1 cellular context compared by ENCODE assay signal in genomic region chr11:77819921-77820564, GRCh38.
TF ChIP-seq lines count a peak whose summit lies in the region.

No MANE protein-coding gene starts in this region.

TF ChIP-seq in HEK293, 187 proteins besides CTCF, POLR2A, EP300 and RAD21 (continued from another document and continues in another):
- TF ChIP-seq ZSCAN4 (tag by site-specific recombination; IDR thresholded peaks at IDR 0.05), result no peak
- TF ChIP-seq ZBTB11 (tag by site-specific recombination; conservative IDR thresholded peaks at IDR 0.05; ENCODE audit: low read depth), result no peak
- no peak for TF ChIP-seq ZNF350 (tag by site-specific recombination; IDR thresholded peaks at IDR 0.05)
- no peak for TF ChIP-seq ZNF654 (tag by site-specific recombination; IDR thresholded peaks at IDR 0.05; ENCODE audit: low read depth)
- TF ChIP-seq ZNF362 (tag by site-specific recombination; IDR thresholded peaks at IDR 0.05), result no peak
- no peak for TF ChIP-seq FEZF1 (tag by site-specific recombination; IDR thresholded peaks at IDR 0.05)
- TF ChIP-seq, protein P1, sequence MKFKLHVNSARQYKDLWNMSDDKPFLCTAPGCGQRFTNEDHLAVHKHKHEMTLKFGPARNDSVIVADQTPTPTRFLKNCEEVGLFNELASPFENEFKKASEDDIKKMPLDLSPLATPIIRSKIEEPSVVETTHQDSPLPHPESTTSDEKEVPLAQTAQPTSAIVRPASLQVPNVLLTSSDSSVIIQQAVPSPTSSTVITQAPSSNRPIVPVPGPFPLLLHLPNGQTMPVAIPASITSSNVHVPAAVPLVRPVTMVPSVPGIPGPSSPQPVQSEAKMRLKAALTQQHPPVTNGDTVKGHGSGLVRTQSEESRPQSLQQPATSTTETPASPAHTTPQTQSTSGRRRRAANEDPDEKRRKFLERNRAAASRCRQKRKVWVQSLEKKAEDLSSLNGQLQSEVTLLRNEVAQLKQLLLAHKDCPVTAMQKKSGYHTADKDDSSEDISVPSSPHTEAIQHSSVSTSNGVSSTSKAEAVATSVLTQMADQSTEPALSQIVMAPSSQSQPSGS (tag by site-specific recombination; IDR thresholded peaks at IDR 0.05; ENCODE audit: low read depth), result no peak
- no peak for TF ChIP-seq ZNF501 (tag by site-specific recombination; IDR thresholded peaks at IDR 0.05)
- no peak for TF ChIP-seq ZNF211 (tag by site-specific recombination; IDR thresholded peaks at IDR 0.05; ENCODE audit: low read depth)
- TF ChIP-seq ZNF394 (tag by site-specific recombination; IDR thresholded peaks at IDR 0.05; ENCODE audit: borderline replicate concordance), result no peak
- no peak for TF ChIP-seq ZNF121 (tag by site-specific recombination; IDR thresholded peaks at IDR 0.05)
- no peak for TF ChIP-seq ZNF391 (tag by site-specific recombination; IDR thresholded peaks at IDR 0.05; ENCODE audit: borderline replicate concordance, low read depth)
- TF ChIP-seq, protein P2, sequence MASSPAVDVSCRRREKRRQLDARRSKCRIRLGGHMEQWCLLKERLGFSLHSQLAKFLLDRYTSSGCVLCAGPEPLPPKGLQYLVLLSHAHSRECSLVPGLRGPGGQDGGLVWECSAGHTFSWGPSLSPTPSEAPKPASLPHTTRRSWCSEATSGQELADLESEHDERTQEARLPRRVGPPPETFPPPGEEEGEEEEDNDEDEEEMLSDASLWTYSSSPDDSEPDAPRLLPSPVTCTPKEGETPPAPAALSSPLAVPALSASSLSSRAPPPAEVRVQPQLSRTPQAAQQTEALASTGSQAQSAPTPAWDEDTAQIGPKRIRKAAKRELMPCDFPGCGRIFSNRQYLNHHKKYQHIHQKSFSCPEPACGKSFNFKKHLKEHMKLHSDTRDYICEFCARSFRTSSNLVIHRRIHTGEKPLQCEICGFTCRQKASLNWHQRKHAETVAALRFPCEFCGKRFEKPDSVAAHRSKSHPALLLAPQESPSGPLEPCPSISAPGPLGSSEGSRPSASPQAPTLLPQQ (tag by site-specific recombination; IDR thresholded peaks at IDR 0.05), result no peak
- TF ChIP-seq, protein P3, sequence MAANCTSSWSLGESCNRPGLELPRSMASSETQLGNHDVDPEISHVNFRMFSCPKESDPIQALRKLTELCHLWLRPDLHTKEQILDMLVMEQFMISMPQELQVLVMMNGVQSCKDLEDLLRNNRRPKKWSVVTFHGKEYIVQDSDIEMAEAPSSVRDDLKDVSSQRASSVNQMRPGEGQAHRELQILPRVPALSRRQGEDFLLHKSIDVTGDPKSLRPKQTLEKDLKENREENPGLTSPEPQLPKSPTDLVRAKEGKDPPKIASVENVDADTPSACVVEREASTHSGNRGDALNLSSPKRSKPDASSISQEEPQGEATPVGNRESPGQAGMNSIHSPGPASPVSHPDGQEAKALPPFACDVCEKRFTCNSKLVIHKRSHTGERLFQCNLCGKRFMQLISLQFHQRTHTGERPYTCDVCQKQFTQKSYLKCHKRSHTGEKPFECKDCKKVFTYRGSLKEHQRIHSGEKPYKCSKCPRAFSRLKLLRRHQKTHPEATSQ (tag by site-specific recombination; IDR thresholded peaks at IDR 0.05), result no peak
- TF ChIP-seq ZNF239 (tag by site-specific recombination; IDR thresholded peaks at IDR 0.05), result no peak
- TF ChIP-seq ZIC2 (tag by site-specific recombination; IDR thresholded peaks at IDR 0.05), result no peak
- no peak for TF ChIP-seq ZNF544 (tag by site-specific recombination; IDR thresholded peaks at IDR 0.05)
- no peak for TF ChIP-seq SALL2 (tag by site-specific recombination; IDR thresholded peaks at IDR 0.05; ENCODE audit: borderline replicate concordance)
- TF ChIP-seq ZNF549 (tag by site-specific recombination; IDR thresholded peaks at IDR 0.05), result no peak
- TF ChIP-seq ZNF514 (tag by site-specific recombination; IDR thresholded peaks at IDR 0.05), result no peak
- TF ChIP-seq ZNF555 (tag by site-specific recombination; conservative IDR thresholded peaks at IDR 0.05), result no peak
- no peak for TF ChIP-seq ZBTB44 (tag by site-specific recombination; IDR thresholded peaks at IDR 0.05)
- TF ChIP-seq ZFHX2 (tag by site-specific recombination; conservative IDR thresholded peaks at IDR 0.05), result peak; percentile 68
- TF ChIP-seq ZNF596 (tag by site-specific recombination; IDR thresholded peaks at IDR 0.05), result no peak
- no peak for TF ChIP-seq GLI4 (tag by site-specific recombination; IDR thresholded peaks at IDR 0.05)
- TF ChIP-seq HOXD13 (CRISPR knock-in tag; IDR thresholded peaks at IDR 0.05; ENCODE audit: borderline replicate concordance), result no peak
- no peak for TF ChIP-seq SCRT1 (tag by site-specific recombination; IDR thresholded peaks at IDR 0.05; ENCODE audit: borderline replicate concordance)
- no peak for TF ChIP-seq ZSCAN30 (tag by site-specific recombination; IDR thresholded peaks at IDR 0.05)
- no peak for TF ChIP-seq ZNF473 (tag by site-specific recombination; IDR thresholded peaks at IDR 0.05)
- TF ChIP-seq ZFP69B (tag by site-specific recombination; IDR thresholded peaks at IDR 0.05), result no peak
- no peak for TF ChIP-seq ZNF707 (tag by site-specific recombination; IDR thresholded peaks at IDR 0.05)
- TF ChIP-seq ZXDB (tag by site-specific recombination; IDR thresholded peaks at IDR 0.05), result no peak
- TF ChIP-seq ZNF202 (tag by site-specific recombination; IDR thresholded peaks at IDR 0.05; ENCODE audit: borderline replicate concordance), result no peak
- TF ChIP-seq ZNF132 (tag by site-specific recombination; IDR thresholded peaks at IDR 0.05; ENCODE audit: borderline replicate concordance), result no peak
- TF ChIP-seq ZNF585B (tag by site-specific recombination; IDR thresholded peaks at IDR 0.05), result no peak
- TF ChIP-seq GLIS2 (tag by site-specific recombination; IDR thresholded peaks at IDR 0.05), result peak; percentile 93
- TF ChIP-seq ZBTB1 (tag by site-specific recombination; IDR thresholded peaks at IDR 0.05), result no peak
- no peak for TF ChIP-seq GLI2 (tag by site-specific recombination; IDR thresholded peaks at IDR 0.05; ENCODE audit: borderline replicate concordance, low read depth)
- TF ChIP-seq, protein P4, sequence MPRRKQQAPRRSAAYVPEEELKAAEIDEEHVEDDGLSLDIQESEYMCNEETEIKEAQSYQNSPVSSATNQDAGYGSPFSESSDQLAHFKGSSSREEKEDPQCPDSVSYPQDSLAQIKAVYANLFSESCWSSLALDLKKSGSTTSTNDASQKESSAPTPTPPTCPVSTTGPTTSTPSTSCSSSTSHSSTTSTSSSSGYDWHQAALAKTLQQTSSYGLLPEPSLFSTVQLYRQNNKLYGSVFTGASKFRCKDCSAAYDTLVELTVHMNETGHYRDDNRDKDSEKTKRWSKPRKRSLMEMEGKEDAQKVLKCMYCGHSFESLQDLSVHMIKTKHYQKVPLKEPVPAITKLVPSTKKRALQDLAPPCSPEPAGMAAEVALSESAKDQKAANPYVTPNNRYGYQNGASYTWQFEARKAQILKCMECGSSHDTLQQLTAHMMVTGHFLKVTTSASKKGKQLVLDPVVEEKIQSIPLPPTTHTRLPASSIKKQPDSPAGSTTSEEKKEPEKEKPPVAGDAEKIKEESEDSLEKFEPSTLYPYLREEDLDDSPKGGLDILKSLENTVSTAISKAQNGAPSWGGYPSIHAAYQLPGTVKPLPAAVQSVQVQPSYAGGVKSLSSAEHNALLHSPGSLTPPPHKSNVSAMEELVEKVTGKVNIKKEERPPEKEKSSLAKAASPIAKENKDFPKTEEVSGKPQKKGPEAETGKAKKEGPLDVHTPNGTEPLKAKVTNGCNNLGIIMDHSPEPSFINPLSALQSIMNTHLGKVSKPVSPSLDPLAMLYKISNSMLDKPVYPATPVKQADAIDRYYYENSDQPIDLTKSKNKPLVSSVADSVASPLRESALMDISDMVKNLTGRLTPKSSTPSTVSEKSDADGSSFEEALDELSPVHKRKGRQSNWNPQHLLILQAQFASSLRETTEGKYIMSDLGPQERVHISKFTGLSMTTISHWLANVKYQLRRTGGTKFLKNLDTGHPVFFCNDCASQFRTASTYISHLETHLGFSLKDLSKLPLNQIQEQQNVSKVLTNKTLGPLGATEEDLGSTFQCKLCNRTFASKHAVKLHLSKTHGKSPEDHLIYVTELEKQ (tag by site-specific recombination; IDR thresholded peaks at IDR 0.05; ENCODE audit: borderline replicate concordance), result no peak
- no peak for TF ChIP-seq ZNF175 (tag by site-specific recombination; IDR thresholded peaks at IDR 0.05)
- TF ChIP-seq ZNF48 (tag by site-specific recombination; IDR thresholded peaks at IDR 0.05), result no peak
- TF ChIP-seq ZNF16 (tag by site-specific recombination; IDR thresholded peaks at IDR 0.05; ENCODE audit: low read depth), result no peak
- no peak for TF ChIP-seq ZNF747 (tag by site-specific recombination; IDR thresholded peaks at IDR 0.05)
- TF ChIP-seq, protein P5, sequence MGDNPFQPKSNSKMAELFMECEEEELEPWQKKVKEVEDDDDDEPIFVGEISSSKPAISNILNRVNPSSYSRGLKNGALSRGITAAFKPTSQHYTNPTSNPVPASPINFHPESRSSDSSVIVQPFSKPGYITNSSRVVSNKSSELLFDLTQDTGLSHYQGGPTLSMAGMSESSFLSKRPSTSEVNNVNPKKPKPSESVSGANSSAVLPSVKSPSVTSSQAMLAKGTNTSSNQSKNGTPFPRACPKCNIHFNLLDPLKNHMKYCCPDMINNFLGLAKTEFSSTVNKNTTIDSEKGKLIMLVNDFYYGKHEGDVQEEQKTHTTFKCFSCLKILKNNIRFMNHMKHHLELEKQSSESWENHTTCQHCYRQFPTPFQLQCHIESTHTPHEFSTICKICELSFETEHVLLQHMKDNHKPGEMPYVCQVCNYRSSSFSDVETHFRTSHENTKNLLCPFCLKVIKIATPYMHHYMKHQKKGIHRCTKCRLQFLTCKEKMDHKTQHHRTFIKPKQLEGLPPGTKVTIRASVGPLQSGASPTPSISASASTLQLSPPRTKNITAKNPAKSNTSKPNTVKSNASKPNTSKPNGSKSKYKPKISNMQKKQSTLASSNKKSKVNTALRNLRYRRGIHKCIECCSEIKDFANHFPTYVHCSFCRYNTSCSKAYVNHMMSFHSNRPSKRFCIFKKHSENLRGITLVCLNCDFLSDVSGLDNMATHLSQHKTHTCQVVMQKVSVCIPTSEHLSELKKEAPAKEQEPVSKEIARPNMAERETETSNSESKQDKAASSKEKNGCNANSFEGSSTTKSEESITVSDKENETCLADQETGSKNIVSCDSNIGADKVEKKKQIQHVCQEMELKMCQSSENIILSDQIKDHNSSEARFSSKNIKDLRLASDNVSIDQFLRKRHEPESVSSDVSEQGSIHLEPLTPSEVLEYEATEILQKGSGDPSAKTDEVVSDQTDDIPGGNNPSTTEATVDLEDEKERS (tag by site-specific recombination; IDR thresholded peaks at IDR 0.05), result no peak
